Comparison of ENCODE assay signal across 1 cellular context in the genomic region with DNA sequence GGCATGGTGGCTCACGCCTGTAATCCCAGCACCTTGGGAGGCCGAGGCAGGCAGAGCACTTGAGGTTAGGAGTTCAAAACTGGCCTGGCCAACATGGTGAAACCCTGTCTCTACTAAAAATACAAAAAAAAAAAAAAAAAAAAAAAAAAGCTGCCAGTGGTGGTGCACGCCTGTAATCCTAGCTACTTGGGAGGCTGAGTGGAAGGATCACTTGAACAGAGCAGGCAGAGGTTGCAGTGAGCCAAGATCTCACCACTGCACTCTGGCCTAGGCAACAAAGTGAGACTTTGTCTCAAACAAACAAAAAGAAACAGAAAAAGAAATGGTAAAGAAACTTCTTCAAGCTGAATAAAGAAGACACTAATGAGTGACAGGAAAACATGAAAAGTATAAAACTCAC. TPM values are rescaled to one million over a fixed set of nuclear protein-coding genes. Genes with fewer than 3 reads are reported as not detected.
"Had no signal": no experiment of that assay in that cellular context is flagged by ENCODE, and none has a peak within 500 bp of the region (broad histone marks: within the 10 kb centered on the region; RNA-seq: fewer than 3 reads in every experiment).

No MANE protein-coding gene starts in this region.

RNA-seq across cellular contexts. Expression of a gene that starts 54.5 kb away (rescaled TPM):
- total RNA-seq: G401 had no signal
